In genomic region chrX:18964880-18965279, GRCh38 we compare ENCODE assay signal across 22 cellular contexts. TPM values are rescaled to one million over a fixed set of nuclear protein-coding genes. Genes with fewer than 3 reads are reported as not detected.
DNase-seq lines count a peak whose midpoint lies in the region; ATAC-seq, FAIRE-seq and TF ChIP-seq lines count a peak whose summit lies in the region.
"Had no signal": no experiment of that assay in that cellular context is flagged by ENCODE, and none has a peak within 500 bp of the region (broad histone marks: within the 10 kb centered on the region; RNA-seq: fewer than 3 reads in every experiment).

No MANE protein-coding gene starts in this region.

- intact Hi-C loops in CD4-positive, alpha-beta T cell (cut with DNase I, micrococcal nuclease): no loop called here

- H3K9me3 ChIP-seq in BE2C: no peaks in the 10 kb centered on the region
- H3K9me3 ChIP-seq in CD4-positive, alpha-beta T cell (ENCODE audit: control insufficient read depth, low read length): no peaks in the 10 kb centered on the region

- ATAC-seq in HG03442 (IDR thresholded peaks at IDR 0.05; ENCODE audit: unreplicated experiment) (no peak), GM21515 (IDR thresholded peaks at IDR 0.05; ENCODE audit: unreplicated experiment) (no peak)
- no peak for ATAC-seq in CD4-positive, alpha-beta T cell (ENCODE audit: poor library complexity)
- ATAC-seq: PC-3 had no signal

- TF ChIP-seq CTCF in bronchial epithelial cell (IDR thresholded peaks at IDR 0.05; ENCODE audit: insufficient read depth, low read length, severe bottlenecking) (no peak), nephron (IDR thresholded peaks at IDR 0.05; ENCODE audit: unreplicated experiment in 3 of 3) (no peak), BE2C (IDR thresholded peaks at IDR 0.05; ENCODE audit: low read depth, low read length) (no peak)
- no peak for TF ChIP-seq CTCF in CD4-positive, alpha-beta T cell (IDR thresholded peaks at IDR 0.05)

- no peak overlapping the region for H3K4me3 ChIP-seq in bronchial epithelial cell (ENCODE audit: low read depth, low read length)
- no peak overlapping the region for H3K4me3 ChIP-seq in BE2C (ENCODE audit: low read depth, low read length)

- H3K36me3 Mint-ChIP-seq in nephron (ENCODE audit: low read depth): no peaks in the 10 kb centered on the region
- H3K36me3 Mint-ChIP-seq in CD4-positive, alpha-beta T cell (ENCODE audit: low read depth): no peaks in the 10 kb centered on the region

- H3K36me3 ChIP-seq in bronchial epithelial cell (ENCODE audit: control insufficient read depth, insufficient read depth, low read length) (no peaks in the 10 kb centered on the region), BE2C (no peaks in the 10 kb centered on the region)

- CTCF ChIA-PET in CD4-positive, alpha-beta T cell (lab: Charles Lee): no interaction called here

- H3K4me3 Mint-ChIP-seq in nephron: no peak overlapping the region
- H3K4me3 Mint-ChIP-seq in CD4-positive, alpha-beta T cell: no peak overlapping the region
- H3K4me3 Mint-ChIP-seq: B cell had no signal

- no peaks in the 10 kb centered on the region for H3K27me3 ChIP-seq in bronchial epithelial cell (ENCODE audit: control insufficient read depth, insufficient read depth, low read length)
- no peaks in the 10 kb centered on the region for H3K27me3 ChIP-seq in BE2C
- no peaks in the 10 kb centered on the region for H3K27me3 ChIP-seq in CD4-positive, alpha-beta T cell (ENCODE audit: control insufficient read depth, insufficient read depth, low read length)

- no peaks in the 10 kb centered on the region for H3K27me3 Mint-ChIP-seq in nephron (ENCODE audit: low read depth)
- H3K27me3 Mint-ChIP-seq in CD4-positive, alpha-beta T cell: no peaks in the 10 kb centered on the region
- H3K27me3 Mint-ChIP-seq: B cell had no signal

- FAIRE-seq in bronchial epithelial cell (lab: Jason Lieb, UNC): peak; percentile 23
- FAIRE-seq: H54 had no signal

- peak overlapping the region in 2 of 3 experiments; percentile 26 to 44 for H3K27ac Mint-ChIP-seq in nephron
- no peak overlapping the region for H3K27ac Mint-ChIP-seq in CD4-positive, alpha-beta T cell
- H3K27ac Mint-ChIP-seq: B cell had no signal

- POLR2A ChIA-PET in CD4-positive, alpha-beta T cell (lab: Charles Lee): no interaction called here

- H3K4me1 ChIP-seq in BE2C: no peaks in the 10 kb centered on the region

- H3K9me3 Mint-ChIP-seq in nephron: peaks cover 17% of the 10 kb centered on the region
- no peaks in the 10 kb centered on the region for H3K9me3 Mint-ChIP-seq in CD4-positive, alpha-beta T cell

- H3K4me1 Mint-ChIP-seq in nephron: peaks cover 28% of the 10 kb centered on the region
- H3K4me1 Mint-ChIP-seq in CD4-positive, alpha-beta T cell (ENCODE audit: low read depth): peaks cover 32% of the 10 kb centered on the region

- no peak overlapping the region for H3K27ac ChIP-seq in CD4-positive, alpha-beta T cell (ENCODE audit: low read depth, low read length)

- DNase-seq in NOMO-1 treated with DMSO at 0.1 percent for 48 hours (lab: John Stamatoyannopoulos, UW; ENCODE audit: unreplicated experiment) (peak; percentile 16), NOMO-1 (lab: John Stamatoyannopoulos, UW; ENCODE audit: unreplicated experiment in 2 of 2) (no peak), bronchial epithelial cell (ENCODE audit: low read depth) (no peak), BE2C (no peak)
- DNase-seq in CD4-positive, alpha-beta T cell: no peak
- DNase-seq: COR-L47, DMS 273 treated with DMSO at 0.1 percent for 48 hours, DMS79 treated with DMSO at 0.1 percent for 48 hours, KBM-7, MM.1S, NCI-H1105 treated with DMSO at 0.1 percent for 48 hours, NCI-H2081, NCI-H2171, NCI-H345, NCI-H524, PC-3, Right ventricle myocardium superior had no signal

RNA-seq across cellular contexts. Expression of gene PHKA2, which starts 19.0 kb away (rescaled TPM):
- total RNA-seq in bronchial epithelial cell: 16.6 and 17.8 TPM in 2 replicates
- 42.1 TPM for polyA plus RNA-seq in BE2C (2012; ENCODE audit: insufficient read depth, insufficient read length, low read depth)
- total RNA-seq in CD4-positive, alpha-beta T cell: 10 to 100 TPM; 28.5 to 31.4 TPM
